In the genomic region with DNA sequence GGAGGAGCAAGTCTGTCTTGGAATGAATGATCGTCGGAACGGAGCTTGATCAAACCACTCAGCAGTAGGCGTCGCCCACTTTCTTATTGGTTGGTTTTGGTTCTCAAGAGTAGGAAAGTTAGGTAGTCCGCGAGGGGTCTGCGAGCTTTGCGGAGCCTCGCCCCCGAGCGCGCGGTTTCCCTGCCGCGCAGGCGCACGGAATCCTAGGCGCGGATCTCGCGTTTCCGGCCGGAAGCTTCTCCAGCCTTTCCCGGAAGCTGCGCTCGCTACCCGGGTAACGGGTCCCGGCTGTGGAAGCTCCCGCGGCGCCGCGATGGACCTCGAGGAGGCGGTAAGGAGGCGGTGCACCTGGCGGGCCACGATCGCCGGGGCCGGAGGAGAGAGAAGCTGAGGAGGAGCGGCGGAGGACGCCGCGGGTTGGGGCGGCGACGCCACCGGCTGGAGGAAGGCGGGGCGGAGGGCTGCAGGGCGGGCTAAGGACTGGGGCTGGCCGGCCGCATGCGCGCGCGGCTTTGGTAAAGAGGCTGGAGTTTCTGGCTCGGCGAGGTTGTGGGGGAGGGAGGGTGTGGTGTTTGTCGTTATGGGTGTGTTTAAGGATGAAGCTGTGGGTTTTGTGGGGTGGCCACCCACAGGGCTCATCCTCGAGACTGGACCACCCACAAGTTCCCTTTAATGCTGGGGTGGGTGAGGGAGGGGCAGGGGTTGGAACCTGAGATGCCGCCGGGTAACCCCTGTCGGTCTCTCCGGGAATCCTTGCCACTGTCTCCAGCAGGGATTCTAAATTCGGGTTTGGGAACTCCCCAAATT, we compare ENCODE assay signal across 8 cellular contexts. TPM values are rescaled to one million over a fixed set of nuclear protein-coding genes. Genes with fewer than 3 reads are reported as not detected.
A peak's percentile ranks its signal among the peaks of the same experiment; 100 is the strongest.
DNase-seq lines count a peak whose midpoint lies in the region; ATAC-seq and TF ChIP-seq lines count a peak whose summit lies in the region.

TSS of gene TAF1B (plus strand) at position 246 of the 807 bp plus-strand sequence. CDS start at position 314, 68 bp downstream.

- TF ChIP-seq POLR2A in esophagus muscularis mucosa (IDR thresholded peaks at IDR 0.05; ENCODE audit: low read depth), result peak; percentile 69

- peak; percentile 84 for ATAC-seq in GM21723 (IDR thresholded peaks at IDR 0.05; ENCODE audit: unreplicated experiment)

- H3K27me3 ChIP-seq in esophagus muscularis mucosa, result no peaks in the 10 kb centered on the region

- TF ChIP-seq CTCF in esophagus muscularis mucosa (IDR thresholded peaks at IDR 0.05), result peak in 1 of 3 experiments; percentile 34

- no peaks in the 10 kb centered on the region for H3K9me3 Mint-ChIP-seq in activated T-cell treated with anti-CD3 and anti-CD28 coated beads, Interleukin-2, amount 50 U/mL, for 24 hours

- 1% methylated on average over 16 of the region's 70 CpGs for WGBS in esophagus muscularis mucosa

- peaks cover 0 to 21% (median 8%) of the 10 kb centered on the region in 4 donors for H3K36me3 ChIP-seq in esophagus muscularis mucosa

- no peak for TF ChIP-seq EP300 in esophagus muscularis mucosa (IDR thresholded peaks at IDR 0.05)

- peak within 1 kb of the TSS; percentile 77 to 96 (median 80) for H3K4me3 ChIP-seq in esophagus muscularis mucosa

- DNase-seq in DMS79 (lab: John Stamatoyannopoulos, UW) (peak; percentile 87), KG1 (lab: John Stamatoyannopoulos, UW) (peak; percentile 87), esophagus muscularis mucosa (ENCODE audit: extremely low spot score) (peak; percentile 95), myocyte (ENCODE audit: low read depth) (peak; percentile 94)
- DNase-seq in activated T-cell treated with anti-CD3 and anti-CD28 coated beads, Interleukin-2, amount 50 U/mL, for 24 hours, result peak; percentile 93
- DNase-seq in stimulated activated CD8-positive, alpha-beta memory T cell treated with anti-CD3 and anti-CD28 coated beads, Interleukin-7, amount 100 ng/mL, for 48 hours (ENCODE audit: extremely low read depth in 1 of 2, low read depth in 1 of 2), result peak; percentile 83 to 84

- H3K27ac ChIP-seq in esophagus muscularis mucosa (replicated peaks in 1 of 4), result peak within 1 kb of the TSS; percentile 85 to 90 (median 88)

- H3K27ac Mint-ChIP-seq in activated T-cell treated with anti-CD3 and anti-CD28 coated beads, Interleukin-2, amount 50 U/mL, for 24 hours, result peak within 1 kb of the TSS; percentile 94

- H3K4me1 ChIP-seq in esophagus muscularis mucosa, result peaks cover 9 to 25% (median 17%) of the 10 kb centered on the region in 4 donors

- intact Hi-C loops in esophagus muscularis mucosa (cut with DNase I), result loop anchor here (2.0 kb wide), 1 partner anchor 107 kb away; the partner anchor contains the start of gene GRHL1

- H3K27me3 Mint-ChIP-seq in activated T-cell treated with anti-CD3 and anti-CD28 coated beads, Interleukin-2, amount 50 U/mL, for 24 hours, result no peaks in the 10 kb centered on the region

- H3K36me3 Mint-ChIP-seq in activated T-cell treated with anti-CD3 and anti-CD28 coated beads, Interleukin-2, amount 50 U/mL, for 24 hours (ENCODE audit: low read depth), result peaks cover 48% of the 10 kb centered on the region

- peak within 1 kb of the TSS; percentile 89 for H3K4me3 Mint-ChIP-seq in activated T-cell treated with anti-CD3 and anti-CD28 coated beads, Interleukin-2, amount 50 U/mL, for 24 hours

- H3K9me3 ChIP-seq in esophagus muscularis mucosa, result no peaks in the 10 kb centered on the region

- H3K4me1 Mint-ChIP-seq in activated T-cell treated with anti-CD3 and anti-CD28 coated beads, Interleukin-2, amount 50 U/mL, for 24 hours (ENCODE audit: low read depth), result peaks cover 51% of the 10 kb centered on the region

TF ChIP-seq in PFSK-1, 5 proteins besides CTCF, POLR2A, EP300 and RAD21:
- TF ChIP-seq REST (IDR thresholded peaks at IDR 0.05; ENCODE audit: insufficient read depth in 1 of 2, low read depth in 2 of 2, low read length in 2 of 2) (no peak; a peak in 1 of 4 replicates), SIN3A (IDR thresholded peaks at IDR 0.05; ENCODE audit: borderline replicate concordance, insufficient read depth, low read length) (peak; percentile 36; the same call in 1 of the 2 replicates), FOXP2 (optimal IDR thresholded peaks at IDR 0.05; ENCODE audit: borderline replicate concordance, extremely low read depth, extremely low read length, insufficient read depth) (peak; percentile 7), POLR2AphosphoS5 (IDR thresholded peaks at IDR 0.05; ENCODE audit: low read depth, low read length) (peak; percentile 92), TAF1 (IDR thresholded peaks at IDR 0.05; ENCODE audit: borderline replicate concordance, insufficient read depth, low read length) (peak; percentile 84; the same call in 1 of the 2 replicates)

RNA-seq across cellular contexts. Expression of gene TAF1B, which starts in this region (rescaled TPM):
- polyA plus RNA-seq in PFSK-1 (2012; ENCODE audit: insufficient read length, low read depth), result 8.5 TPM
- total RNA-seq in esophagus muscularis mucosa (10 to 100 TPM in 1 of 4 donors, 1 to 10 TPM in 3; 7.1 to 10.1 (median 8.0) TPM), myocyte (7.0 and 15.8 TPM in 2 replicates)
- 4.6 TPM for polyA plus RNA-seq in myocyte (2012)

Comparison
In these comparisons a context has a peak if more than half of its experiments do, and no peak if none do; other contexts are left out.
1. Peak in every context shown above with its lines: DNase-seq, ATAC-seq, H3K4me3 ChIP-seq and H3K27ac ChIP-seq.